Comparison of ENCODE assay signal across 20 cellular contexts in genomic region chr15:41032079-41032328, GRCh38.
"Had no signal": no experiment of that assay in that cellular context is flagged by ENCODE, and none has a peak within 500 bp of the region (broad histone marks: within the 10 kb centered on the region; RNA-seq: fewer than 3 reads in every experiment).

No MANE protein-coding gene starts in this region.

- H3K4me1 ChIP-seq: gastrocnemius medialis, neural progenitor cell, right atrium auricular region, sigmoid colon had no signal

- H3K27ac Mint-ChIP-seq: neural progenitor cell had no signal

- H3K27me3 Mint-ChIP-seq: natural killer cell treated with Interleukin-12 subunit alpha and Interleukin-12 subunit beta and Interleukin-15 and Interleukin-18, amount 100 ng/mL, for 72 hours had no signal

- H3K9me3 ChIP-seq: esophagus muscularis mucosa, gastrocnemius medialis, ovary, right atrium auricular region, sigmoid colon had no signal

- DNase-seq: cortex of kidney; dorsolateral prefrontal cortex; effector memory CD4-positive, alpha-beta T cell; gastrocnemius medialis; islet precursor cell; midbrain; nucleus accumbens; ovary; sigmoid colon; stimulated activated CD4-positive, alpha-beta T cell treated with anti-CD3 and anti-CD28 coated beads, Interleukin-2, amount 100 ng/mL, for 24 hours; stimulated activated CD4-positive, alpha-beta T cell treated with anti-CD3 and anti-CD28 coated beads, Interleukin-4, amount 100 ng/mL, for 4 hours; stimulated activated naive CD4-positive, alpha-beta T cell treated with Interleukin-2 at 50 U/mL for 16 hours; trophoblast cell had no signal

- H3K9ac ChIP-seq: neural progenitor cell had no signal

- H3K27ac ChIP-seq: dorsolateral prefrontal cortex, epithelial cell of prostate, esophagus muscularis mucosa, gastrocnemius medialis, neural progenitor cell, ovary, right atrium auricular region, sigmoid colon, skin epidermis had no signal

- H2AFZ ChIP-seq: neural progenitor cell had no signal

- H3K4me2 ChIP-seq: neural progenitor cell had no signal

- H3K4me3 Mint-ChIP-seq: natural killer cell treated with Interleukin-12 subunit alpha and Interleukin-12 subunit beta and Interleukin-15 and Interleukin-18, amount 100 ng/mL, for 72 hours; neural progenitor cell had no signal

- H3K9me3 Mint-ChIP-seq: natural killer cell treated with Interleukin-12 subunit alpha and Interleukin-12 subunit beta and Interleukin-15 and Interleukin-18, amount 100 ng/mL, for 72 hours; neural progenitor cell had no signal

- ATAC-seq: gastrocnemius medialis; left lobe of liver; natural killer cell treated with Interleukin-12 subunit alpha and Interleukin-12 subunit beta and Interleukin-15 and Interleukin-18, amount 100 ng/mL, for 72 hours had no signal

- H3K4me3 ChIP-seq: dorsolateral prefrontal cortex, esophagus muscularis mucosa, gastrocnemius medialis, neural progenitor cell, ovary, right atrium auricular region, sigmoid colon, skin epidermis had no signal

- H3K27me3 ChIP-seq: dorsolateral prefrontal cortex, esophagus muscularis mucosa, gastrocnemius medialis, neural progenitor cell, ovary, right atrium auricular region, sigmoid colon had no signal

- H3K36me3 ChIP-seq: neural progenitor cell, ovary had no signal
